ENCODE assay signal across 16 cellular contexts in the genomic region with DNA sequence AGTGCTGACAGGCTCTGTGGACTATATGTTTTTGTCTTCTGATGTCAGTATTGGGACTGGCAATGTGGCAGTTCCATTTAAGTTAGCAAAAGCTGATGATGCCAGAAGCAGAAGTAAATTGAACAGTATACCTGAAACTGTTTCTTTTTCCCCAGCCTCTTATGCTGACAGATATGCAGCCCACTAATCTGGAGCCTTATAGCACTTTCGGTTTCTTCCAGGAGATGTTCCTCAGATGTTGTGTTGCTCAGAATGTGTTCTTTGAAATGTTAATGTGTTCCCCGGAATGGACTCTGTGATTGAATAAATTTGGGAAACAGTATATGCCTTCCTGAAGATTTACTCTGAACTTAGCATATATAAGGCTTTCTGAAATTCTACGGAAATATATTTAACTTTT.
"Had no signal": no experiment of that assay in that cellular context is flagged by ENCODE, and none has a peak within 500 bp of the region (broad histone marks: within the 10 kb centered on the region; RNA-seq: fewer than 3 reads in every experiment).

No MANE protein-coding gene starts in this region.

- H3K4me1 Mint-ChIP-seq: activated B cell treated with CpG ODN at 0.5 μM for 24 hours; activated CD4-positive, alpha-beta T cell treated with anti-CD3 and anti-CD28 coated beads, Interleukin-2, amount 10 ng/mL, durations not matched to agents 7 days and 5 days had no signal

- H3K27me3 Mint-ChIP-seq: activated B cell treated with CpG ODN at 0.5 μM for 24 hours; activated CD4-positive, alpha-beta T cell treated with anti-CD3 and anti-CD28 coated beads, Interleukin-2, amount 10 ng/mL, durations not matched to agents 7 days and 5 days; activated T-cell treated with anti-CD3 and anti-CD28 coated beads, Interleukin-2, amount 50 U/mL, for 24 hours had no signal

- H3K9me3 ChIP-seq: breast epithelium, esophagus squamous epithelium, gastrocnemius medialis, right atrium auricular region, thyroid gland had no signal

- H3K27ac Mint-ChIP-seq: activated B cell treated with CpG ODN at 0.5 μM for 24 hours; activated CD4-positive, alpha-beta T cell treated with anti-CD3 and anti-CD28 coated beads, Interleukin-2, amount 10 ng/mL, durations not matched to agents 7 days and 5 days; activated naive CD4-positive, alpha-beta T cell treated with anti-CD3 and anti-CD28 coated beads, Interleukin-2, amount 50 U/mL, for 72 hours; activated T-cell treated with anti-CD3 and anti-CD28 coated beads, Interleukin-2, amount 50 U/mL, for 24 hours; mesothelial cell of epicardium; T-helper 1 cell treated with Interleukin-12 subunit alpha and Interleukin-12 subunit beta and Interleukin-4 antibody, amounts not matched to agents 30 μg/mL and 1 μg/mL, for 36 hours had no signal

- H3K4me3 Mint-ChIP-seq: activated B cell treated with CpG ODN at 0.5 μM for 24 hours; activated CD4-positive, alpha-beta T cell treated with anti-CD3 and anti-CD28 coated beads, Interleukin-2, amount 10 ng/mL, durations not matched to agents 7 days and 5 days; activated T-cell treated with anti-CD3 and anti-CD28 coated beads, Interleukin-2, amount 50 U/mL, for 24 hours; mesothelial cell of epicardium; neural crest cell; T-helper 1 cell treated with Interleukin-12 subunit alpha and Interleukin-12 subunit beta and Interleukin-4 antibody, amounts not matched to agents 30 μg/mL and 1 μg/mL, for 36 hours had no signal

- H3K27me3 ChIP-seq: breast epithelium, dorsolateral prefrontal cortex, esophagus squamous epithelium, gastrocnemius medialis, right atrium auricular region, thyroid gland had no signal

- H3K4me3 ChIP-seq: breast epithelium, dorsolateral prefrontal cortex, esophagus squamous epithelium, gastrocnemius medialis, right atrium auricular region, skin epidermis, thyroid gland had no signal

- H3K4me1 ChIP-seq: breast epithelium, esophagus squamous epithelium, gastrocnemius medialis, right atrium auricular region, thyroid gland had no signal

- DNase-seq: activated B cell treated with CpG ODN at 0.5 μM for 24 hours; activated CD4-positive, alpha-beta T cell treated with anti-CD3 and anti-CD28 coated beads, Interleukin-2, amount 10 ng/mL, durations not matched to agents 7 days and 5 days; activated effector memory CD4-positive, alpha-beta T cell treated with anti-CD3 and anti-CD28 coated beads, Interleukin-2, amount 50 U/mL, for 16 hours; activated T-cell treated with anti-CD3 and anti-CD28 coated beads, Interleukin-2, amount 50 U/mL, for 24 hours; anterior cingulate cortex; dorsolateral prefrontal cortex; esophagus squamous epithelium; gastrocnemius medialis; thyroid gland had no signal

- ATAC-seq: activated naive CD4-positive, alpha-beta T cell treated with anti-CD3 and anti-CD28 coated beads, Interleukin-2, amount 50 U/mL, for 72 hours; gastrocnemius medialis had no signal

- H3K36me3 ChIP-seq: breast epithelium had no signal

- H3K27ac ChIP-seq: breast epithelium, dorsolateral prefrontal cortex, esophagus squamous epithelium, gastrocnemius medialis, right atrium auricular region, skin epidermis, thyroid gland had no signal

- H3K9me3 Mint-ChIP-seq: activated B cell treated with CpG ODN at 0.5 μM for 24 hours; neural crest cell; T-helper 1 cell treated with Interleukin-12 subunit alpha and Interleukin-12 subunit beta and Interleukin-4 antibody, amounts not matched to agents 30 μg/mL and 1 μg/mL, for 36 hours had no signal
